Comparison of ENCODE assay signal across 1 cellular context in the genomic region with DNA sequence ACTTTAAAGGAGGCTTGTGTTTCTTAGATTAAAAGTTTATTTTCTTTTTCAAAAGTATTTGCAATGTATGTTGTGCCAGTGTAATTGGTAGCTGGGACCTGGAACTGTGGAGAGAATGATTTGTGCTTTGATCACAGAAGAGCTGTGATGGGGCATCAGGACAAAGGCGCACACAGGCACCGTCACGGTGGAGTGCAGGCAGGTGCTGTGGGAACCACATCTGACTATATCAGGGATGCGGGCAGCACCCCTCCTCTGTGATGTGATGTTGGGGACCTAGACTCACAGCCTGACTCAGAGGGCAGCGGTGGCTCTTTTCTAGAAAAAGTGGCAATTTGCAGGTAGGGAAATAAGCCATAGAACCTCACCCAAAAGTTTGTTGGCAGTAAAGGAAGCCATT.
TF ChIP-seq lines count a peak whose summit lies in the region.

No MANE protein-coding gene starts in this region.

TF ChIP-seq in GM23338, 12 proteins besides CTCF, POLR2A, EP300 and RAD21:
- TF ChIP-seq EZH2phosphoT487 (IDR thresholded peaks at IDR 0.05; ENCODE audit: unreplicated experiment) (no peak), ZNF114 (CRISPR knock-in tag; IDR thresholded peaks at IDR 0.05) (no peak), STAT1 (IDR thresholded peaks at IDR 0.05; ENCODE audit: unreplicated experiment) (no peak), ZNF331 (CRISPR knock-in tag; IDR thresholded peaks at IDR 0.05; ENCODE audit: low read depth) (no peak), CREB1 (CRISPR knock-in tag; IDR thresholded peaks at IDR 0.05; ENCODE audit: low read depth) (no peak), POLR2AphosphoS5 (IDR thresholded peaks at IDR 0.05; ENCODE audit: low read depth) (no peak), EZH2 (IDR thresholded peaks at IDR 0.05; ENCODE audit: low read depth, unreplicated experiment) (no peak), NANOG (IDR thresholded peaks at IDR 0.05; ENCODE audit: borderline replicate concordance) (no peak), JUNB (IDR thresholded peaks at IDR 0.05; ENCODE audit: unreplicated experiment) (no peak)
- TF ChIP-seq, protein P1, sequence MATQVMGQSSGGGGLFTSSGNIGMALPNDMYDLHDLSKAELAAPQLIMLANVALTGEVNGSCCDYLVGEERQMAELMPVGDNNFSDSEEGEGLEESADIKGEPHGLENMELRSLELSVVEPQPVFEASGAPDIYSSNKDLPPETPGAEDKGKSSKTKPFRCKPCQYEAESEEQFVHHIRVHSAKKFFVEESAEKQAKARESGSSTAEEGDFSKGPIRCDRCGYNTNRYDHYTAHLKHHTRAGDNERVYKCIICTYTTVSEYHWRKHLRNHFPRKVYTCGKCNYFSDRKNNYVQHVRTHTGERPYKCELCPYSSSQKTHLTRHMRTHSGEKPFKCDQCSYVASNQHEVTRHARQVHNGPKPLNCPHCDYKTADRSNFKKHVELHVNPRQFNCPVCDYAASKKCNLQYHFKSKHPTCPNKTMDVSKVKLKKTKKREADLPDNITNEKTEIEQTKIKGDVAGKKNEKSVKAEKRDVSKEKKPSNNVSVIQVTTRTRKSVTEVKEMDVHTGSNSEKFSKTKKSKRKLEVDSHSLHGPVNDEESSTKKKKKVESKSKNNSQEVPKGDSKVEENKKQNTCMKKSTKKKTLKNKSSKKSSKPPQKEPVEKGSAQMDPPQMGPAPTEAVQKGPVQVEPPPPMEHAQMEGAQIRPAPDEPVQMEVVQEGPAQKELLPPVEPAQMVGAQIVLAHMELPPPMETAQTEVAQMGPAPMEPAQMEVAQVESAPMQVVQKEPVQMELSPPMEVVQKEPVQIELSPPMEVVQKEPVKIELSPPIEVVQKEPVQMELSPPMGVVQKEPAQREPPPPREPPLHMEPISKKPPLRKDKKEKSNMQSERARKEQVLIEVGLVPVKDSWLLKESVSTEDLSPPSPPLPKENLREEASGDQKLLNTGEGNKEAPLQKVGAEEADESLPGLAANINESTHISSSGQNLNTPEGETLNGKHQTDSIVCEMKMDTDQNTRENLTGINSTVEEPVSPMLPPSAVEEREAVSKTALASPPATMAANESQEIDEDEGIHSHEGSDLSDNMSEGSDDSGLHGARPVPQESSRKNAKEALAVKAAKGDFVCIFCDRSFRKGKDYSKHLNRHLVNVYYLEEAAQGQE (IDR thresholded peaks at IDR 0.05; ENCODE audit: unreplicated experiment) = no peak
- TF ChIP-seq, protein P2, sequence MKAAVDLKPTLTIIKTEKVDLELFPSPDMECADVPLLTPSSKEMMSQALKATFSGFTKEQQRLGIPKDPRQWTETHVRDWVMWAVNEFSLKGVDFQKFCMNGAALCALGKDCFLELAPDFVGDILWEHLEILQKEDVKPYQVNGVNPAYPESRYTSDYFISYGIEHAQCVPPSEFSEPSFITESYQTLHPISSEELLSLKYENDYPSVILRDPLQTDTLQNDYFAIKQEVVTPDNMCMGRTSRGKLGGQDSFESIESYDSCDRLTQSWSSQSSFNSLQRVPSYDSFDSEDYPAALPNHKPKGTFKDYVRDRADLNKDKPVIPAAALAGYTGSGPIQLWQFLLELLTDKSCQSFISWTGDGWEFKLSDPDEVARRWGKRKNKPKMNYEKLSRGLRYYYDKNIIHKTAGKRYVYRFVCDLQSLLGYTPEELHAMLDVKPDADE (IDR thresholded peaks at IDR 0.05) = no peak
- TF ChIP-seq, protein P3, sequence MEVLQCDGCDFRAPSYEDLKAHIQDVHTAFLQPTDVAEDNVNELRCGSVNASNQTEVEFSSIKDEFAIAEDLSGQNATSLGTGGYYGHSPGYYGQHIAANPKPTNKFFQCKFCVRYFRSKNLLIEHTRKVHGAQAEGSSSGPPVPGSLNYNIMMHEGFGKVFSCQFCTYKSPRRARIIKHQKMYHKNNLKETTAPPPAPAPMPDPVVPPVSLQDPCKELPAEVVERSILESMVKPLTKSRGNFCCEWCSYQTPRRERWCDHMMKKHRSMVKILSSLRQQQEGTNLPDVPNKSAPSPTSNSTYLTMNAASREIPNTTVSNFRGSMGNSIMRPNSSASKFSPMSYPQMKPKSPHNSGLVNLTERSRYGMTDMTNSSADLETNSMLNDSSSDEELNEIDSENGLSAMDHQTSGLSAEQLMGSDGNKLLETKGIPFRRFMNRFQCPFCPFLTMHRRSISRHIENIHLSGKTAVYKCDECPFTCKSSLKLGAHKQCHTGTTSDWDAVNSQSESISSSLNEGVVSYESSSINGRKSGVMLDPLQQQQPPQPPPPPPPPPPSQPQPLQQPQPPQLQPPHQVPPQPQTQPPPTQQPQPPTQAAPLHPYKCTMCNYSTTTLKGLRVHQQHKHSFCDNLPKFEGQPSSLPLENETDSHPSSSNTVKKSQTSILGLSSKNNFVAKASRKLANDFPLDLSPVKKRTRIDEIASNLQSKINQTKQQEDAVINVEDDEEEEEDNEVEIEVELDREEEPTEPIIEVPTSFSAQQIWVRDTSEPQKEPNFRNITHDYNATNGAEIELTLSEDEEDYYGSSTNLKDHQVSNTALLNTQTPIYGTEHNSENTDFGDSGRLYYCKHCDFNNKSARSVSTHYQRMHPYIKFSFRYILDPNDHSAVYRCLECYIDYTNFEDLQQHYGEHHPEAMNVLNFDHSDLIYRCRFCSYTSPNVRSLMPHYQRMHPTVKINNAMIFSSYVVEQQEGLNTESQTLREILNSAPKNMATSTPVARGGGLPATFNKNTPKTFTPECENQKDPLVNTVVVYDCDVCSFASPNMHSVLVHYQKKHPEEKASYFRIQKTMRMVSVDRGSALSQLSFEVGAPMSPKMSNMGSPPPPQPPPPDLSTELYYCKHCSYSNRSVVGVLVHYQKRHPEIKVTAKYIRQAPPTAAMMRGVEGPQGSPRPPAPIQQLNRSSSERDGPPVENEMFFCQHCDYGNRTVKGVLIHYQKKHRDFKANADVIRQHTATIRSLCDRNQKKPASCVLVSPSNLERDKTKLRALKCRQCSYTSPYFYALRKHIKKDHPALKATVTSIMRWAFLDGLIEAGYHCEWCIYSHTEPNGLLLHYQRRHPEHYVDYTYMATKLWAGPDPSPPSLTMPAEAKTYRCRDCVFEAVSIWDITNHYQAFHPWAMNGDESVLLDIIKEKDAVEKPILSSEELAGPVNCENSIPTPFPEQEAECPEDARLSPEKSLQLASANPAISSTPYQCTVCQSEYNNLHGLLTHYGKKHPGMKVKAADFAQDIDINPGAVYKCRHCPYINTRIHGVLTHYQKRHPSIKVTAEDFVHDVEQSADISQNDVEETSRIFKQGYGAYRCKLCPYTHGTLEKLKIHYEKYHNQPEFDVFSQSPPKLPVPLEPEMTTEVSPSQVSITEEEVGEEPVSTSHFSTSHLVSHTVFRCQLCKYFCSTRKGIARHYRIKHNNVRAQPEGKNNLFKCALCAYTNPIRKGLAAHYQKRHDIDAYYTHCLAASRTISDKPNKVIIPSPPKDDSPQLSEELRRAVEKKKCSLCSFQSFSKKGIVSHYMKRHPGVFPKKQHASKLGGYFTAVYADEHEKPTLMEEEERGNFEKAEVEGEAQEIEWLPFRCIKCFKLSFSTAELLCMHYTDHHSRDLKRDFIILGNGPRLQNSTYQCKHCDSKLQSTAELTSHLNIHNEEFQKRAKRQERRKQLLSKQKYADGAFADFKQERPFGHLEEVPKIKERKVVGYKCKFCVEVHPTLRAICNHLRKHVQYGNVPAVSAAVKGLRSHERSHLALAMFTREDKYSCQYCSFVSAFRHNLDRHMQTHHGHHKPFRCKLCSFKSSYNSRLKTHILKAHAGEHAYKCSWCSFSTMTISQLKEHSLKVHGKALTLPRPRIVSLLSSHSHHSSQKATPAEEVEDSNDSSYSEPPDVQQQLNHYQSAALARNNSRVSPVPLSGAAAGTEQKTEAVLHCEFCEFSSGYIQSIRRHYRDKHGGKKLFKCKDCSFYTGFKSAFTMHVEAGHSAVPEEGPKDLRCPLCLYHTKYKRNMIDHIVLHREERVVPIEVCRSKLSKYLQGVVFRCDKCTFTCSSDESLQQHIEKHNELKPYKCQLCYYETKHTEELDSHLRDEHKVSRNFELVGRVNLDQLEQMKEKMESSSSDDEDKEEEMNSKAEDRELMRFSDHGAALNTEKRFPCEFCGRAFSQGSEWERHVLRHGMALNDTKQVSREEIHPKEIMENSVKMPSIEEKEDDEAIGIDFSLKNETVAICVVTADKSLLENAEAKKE (CRISPR knock-in tag; IDR thresholded peaks at IDR 0.05) = no peak
